ENCODE assay signal across 10 cellular contexts in genomic region chr11:85123752-85124231, GRCh38.
DNase-seq lines count a peak whose midpoint lies in the region; ATAC-seq and TF ChIP-seq lines count a peak whose summit lies in the region.
"Had no signal": no experiment of that assay in that cellular context is flagged by ENCODE, and none has a peak within 500 bp of the region (broad histone marks: within the 10 kb centered on the region; RNA-seq: fewer than 3 reads in every experiment).

No MANE protein-coding gene starts in this region.

- H3K4me3 ChIP-seq in LNCaP clone FGC (ENCODE audit: low read depth, low read length), result no peak overlapping the region

- CTCF ChIA-PET in activated CD4-positive, alpha-beta T cell treated with anti-CD3 and anti-CD28 coated beads, Interleukin-2, amount 10 ng/mL, durations not matched to agents 7 days and 5 days (lab: Charles Lee), result interaction anchor here (0.7 kb wide), 1 partner anchor 620 kb away, joined by 4 read pairs; no protein-coding TSS in a partner anchor

- ATAC-seq in HG02840 (IDR thresholded peaks at IDR 0.05; ENCODE audit: low FRiP score, unreplicated experiment), result peak; percentile 93

- no peaks in the 10 kb centered on the region for H3K4me1 Mint-ChIP-seq in activated CD4-positive, alpha-beta T cell treated with anti-CD3 and anti-CD28 coated beads, Interleukin-2, amount 10 ng/mL, durations not matched to agents 7 days and 5 days

- POLR2A ChIA-PET in activated CD4-positive, alpha-beta T cell treated with anti-CD3 and anti-CD28 coated beads, Interleukin-2, amount 10 ng/mL, durations not matched to agents 7 days and 5 days (lab: Charles Lee), result no interaction called here

- DNase-seq in NCI-H82 (lab: John Stamatoyannopoulos, UW) (peak; percentile 6), NCI-H82 treated with DMSO at 0.1 percent for 48 hours (lab: John Stamatoyannopoulos, UW; ENCODE audit: unreplicated experiment) (no peak), LNCaP clone FGC (ENCODE audit: low read depth) (peak; percentile 72), midbrain (lab: John Stamatoyannopoulos, UW) (no peak), activated T-cell treated with anti-CD3 and anti-CD28 coated beads for 4 hours (no peak)
- DNase-seq in NK-92 treated with Interleukin-12 subunit alpha and Interleukin-12 subunit beta, amount 100 ng/mL, for 24 hours (lab: John Stamatoyannopoulos, UW), result no peak
- DNase-seq in activated CD4-positive, alpha-beta T cell treated with anti-CD3 and anti-CD28 coated beads, Interleukin-2, amount 10 ng/mL, durations not matched to agents 7 days and 5 days, result no peak
- DNase-seq: caudate nucleus, Kasumi-1 had no signal

- no peak overlapping the region for H3K4me3 Mint-ChIP-seq in activated CD4-positive, alpha-beta T cell treated with anti-CD3 and anti-CD28 coated beads, Interleukin-2, amount 10 ng/mL, durations not matched to agents 7 days and 5 days

- H3K9me3 Mint-ChIP-seq in activated CD4-positive, alpha-beta T cell treated with anti-CD3 and anti-CD28 coated beads, Interleukin-2, amount 10 ng/mL, durations not matched to agents 7 days and 5 days, result peaks cover 9% of the 10 kb centered on the region

- H3K36me3 Mint-ChIP-seq in activated CD4-positive, alpha-beta T cell treated with anti-CD3 and anti-CD28 coated beads, Interleukin-2, amount 10 ng/mL, durations not matched to agents 7 days and 5 days (ENCODE audit: low read depth), result no peaks in the 10 kb centered on the region

- H3K27me3 Mint-ChIP-seq in activated CD4-positive, alpha-beta T cell treated with anti-CD3 and anti-CD28 coated beads, Interleukin-2, amount 10 ng/mL, durations not matched to agents 7 days and 5 days, result no peaks in the 10 kb centered on the region

- TF ChIP-seq CTCF in LNCaP clone FGC (IDR thresholded peaks at IDR 0.05; ENCODE audit: control insufficient read depth, extremely low read depth, insufficient read depth), result no peak

- no peak overlapping the region for H3K27ac Mint-ChIP-seq in activated CD4-positive, alpha-beta T cell treated with anti-CD3 and anti-CD28 coated beads, Interleukin-2, amount 10 ng/mL, durations not matched to agents 7 days and 5 days

Comparison
In these comparisons a context has a peak if more than half of its experiments do, and no peak if none do; other contexts are left out.
1. DNase-seq: peak in NCI-H82 (single experiment) and LNCaP clone FGC (single experiment); none in NCI-H82 treated with DMSO at 0.1 percent for 48 hours (single experiment), NK-92 treated with Interleukin-12 subunit alpha and Interleukin-12 subunit beta, amount 100 ng/mL, for 24 hours (single experiment), midbrain (single experiment), activated CD4-positive, alpha-beta T cell treated with anti-CD3 and anti-CD28 coated beads, Interleukin-2, amount 10 ng/mL, durations not matched to agents 7 days and 5 days (single experiment) and activated T-cell treated with anti-CD3 and anti-CD28 coated beads for 4 hours (single experiment).